13 cellular contexts compared by ENCODE assay signal in the genomic region with DNA sequence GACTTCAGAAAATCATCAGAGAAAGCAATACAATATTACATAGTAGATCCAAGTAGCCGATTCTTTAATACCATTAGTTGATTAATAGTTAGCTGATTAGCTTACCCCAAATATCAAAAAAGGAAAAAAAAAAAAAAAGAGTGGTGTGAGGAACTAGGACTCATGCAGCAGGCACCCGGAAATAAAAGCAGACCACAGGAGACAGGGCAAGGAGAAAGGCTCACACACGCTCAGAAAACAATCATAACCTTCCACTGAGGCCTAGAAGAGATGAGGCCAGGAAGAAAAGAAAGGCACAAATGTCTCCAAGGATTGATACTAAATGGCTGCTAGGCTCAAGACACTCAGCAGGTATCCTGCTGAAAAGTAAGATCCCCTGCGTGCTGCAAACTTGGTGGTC. TPM values are rescaled to one million over a fixed set of nuclear protein-coding genes. Genes with fewer than 3 reads are reported as not detected.
A peak's percentile ranks its signal among the peaks of the same experiment; 100 is the strongest.
DNase-seq lines count a peak whose midpoint lies in the region; ATAC-seq and TF ChIP-seq lines count a peak whose summit lies in the region.
"Had no signal": no experiment of that assay in that cellular context is flagged by ENCODE, and none has a peak within 500 bp of the region (broad histone marks: within the 10 kb centered on the region; RNA-seq: fewer than 3 reads in every experiment).

No MANE protein-coding gene starts in this region.

- H3K4me3 Mint-ChIP-seq in activated CD4-positive, alpha-beta T cell treated with anti-CD3 and anti-CD28 coated beads for 36 hours = peak overlapping the region; percentile 56
- H3K4me3 Mint-ChIP-seq in stimulated activated effector memory CD8-positive, alpha-beta T cell treated with anti-CD3 and anti-CD28 coated beads, Interleukin-12 subunit alpha, Interleukin-12 subunit beta, amount 100 ng/mL, for 72 hours = peak overlapping the region; percentile 47

- no peaks in the 10 kb centered on the region for H3K27me3 ChIP-seq in SK-N-SH (ENCODE audit: insufficient read depth)
- no peaks in the 10 kb centered on the region for H3K27me3 ChIP-seq in fibroblast of lung (ENCODE audit: control insufficient read depth, insufficient read depth, low read length)
- H3K27me3 ChIP-seq: cardiac muscle cell, vagina had no signal

- H3K9me3 Mint-ChIP-seq in activated CD4-positive, alpha-beta T cell treated with anti-CD3 and anti-CD28 coated beads for 36 hours (ENCODE audit: low read depth) = no peaks in the 10 kb centered on the region
- no peaks in the 10 kb centered on the region for H3K9me3 Mint-ChIP-seq in stimulated activated effector memory CD8-positive, alpha-beta T cell treated with anti-CD3 and anti-CD28 coated beads, Interleukin-12 subunit alpha, Interleukin-12 subunit beta, amount 100 ng/mL, for 72 hours

- peak; percentile 19 for DNase-seq in activated CD4-positive, alpha-beta T cell treated with anti-CD3 and anti-CD28 coated beads for 36 hours
- DNase-seq in activated CD4-positive, alpha-beta T cell treated with anti-CD3 and anti-CD28 coated beads, Interleukin-2, amount 50 U/mL, for 48 hours = no peak
- no peak for DNase-seq in SK-N-SH
- DNase-seq in fibroblast of lung (ENCODE audit: low read depth in 2 of 2) = peak in 1 of 2 donors; percentile 65
- no peak for DNase-seq in stimulated activated effector memory CD8-positive, alpha-beta T cell treated with anti-CD3 and anti-CD28 coated beads, Interleukin-12 subunit alpha, Interleukin-12 subunit beta, amount 100 ng/mL, for 72 hours (ENCODE audit: low spot score in 2 of 2)
- DNase-seq in pons (ENCODE audit: low spot score) = no peak
- DNase-seq in DMS53 (lab: John Stamatoyannopoulos, UW) = no peak
- DNase-seq: islet precursor cell; NCI-H187 treated with DMSO at 0.1 percent for 48 hours; stimulated activated CD4-positive, alpha-beta T cell treated with anti-CD3 and anti-CD28 coated beads, Interleukin-15, amount 100 ng/mL, for 24 hours had no signal

- H3F3A ChIP-seq in SK-N-SH (replicated peaks; ENCODE audit: insufficient read depth) = peaks cover 9% of the 10 kb centered on the region

- H3K4me1 ChIP-seq in SK-N-SH (ENCODE audit: control insufficient read depth in 1 of 2, insufficient read depth in 2 of 2, low read depth in 1 of 2, low read length in 1 of 2) = peaks cover 3 to 22% of the 10 kb centered on the region in 2 experiments; a peak in 3 of 4 replicates
- H3K4me1 ChIP-seq in fibroblast of lung (ENCODE audit: control insufficient read depth, extremely low read depth, insufficient read depth, low read length) = no peaks in the 10 kb centered on the region
- H3K4me1 ChIP-seq: vagina had no signal

- ATAC-seq in activated CD4-positive, alpha-beta T cell treated with anti-CD3 and anti-CD28 coated beads for 36 hours = peak; percentile 64
- ATAC-seq in stimulated activated effector memory CD8-positive, alpha-beta T cell treated with anti-CD3 and anti-CD28 coated beads, Interleukin-12 subunit alpha, Interleukin-12 subunit beta, amount 100 ng/mL, for 72 hours = peak; percentile 64
- ATAC-seq in GM21576 (IDR thresholded peaks at IDR 0.05; ENCODE audit: unreplicated experiment) = no peak

- peak overlapping the region in 1 of 2 experiments; percentile 15; a peak in 1 of 4 replicates for H3K27ac ChIP-seq in SK-N-SH (ENCODE audit: low read depth in 2 of 2, low read length in 1 of 2)
- H3K27ac ChIP-seq in fibroblast of lung (ENCODE audit: insufficient read depth, low read length) = no peak overlapping the region
- H3K27ac ChIP-seq: cardiac muscle cell, vagina had no signal

- intact Hi-C loops in activated CD4-positive, alpha-beta T cell treated with anti-CD3 and anti-CD28 coated beads for 36 hours (cut with DNase I, micrococcal nuclease) = loop anchor here in 1 of 2 experiments (2.0 to 5.0 kb wide), 3 partner anchors 55 to 333 kb away; no protein-coding TSS in a partner anchor

- CTCF ChIA-PET in activated CD4-positive, alpha-beta T cell treated with anti-CD3 and anti-CD28 coated beads for 36 hours (lab: Charles Lee) = interaction anchor here (1.2 to 1.5 kb wide), 4 partner anchors 7 to 12 kb away, joined by 3 to 5 read pairs (median 4); no protein-coding TSS in a partner anchor
- CTCF ChIA-PET in SK-N-SH (lab: Yijun Ruan, JAX) = interaction anchor here (0.6 kb wide), 1 partner anchor 8 kb away, joined by 3 read pairs; no protein-coding TSS in a partner anchor

- H4K20me1 ChIP-seq in SK-N-SH (ENCODE audit: insufficient read depth) = no peaks in the 10 kb centered on the region
- H4K20me1 ChIP-seq in fibroblast of lung (ENCODE audit: control insufficient read depth, extremely low read depth, insufficient read depth, low read length) = no peaks in the 10 kb centered on the region

- H3K27me3 Mint-ChIP-seq in activated CD4-positive, alpha-beta T cell treated with anti-CD3 and anti-CD28 coated beads for 36 hours = no peaks in the 10 kb centered on the region

- TF ChIP-seq EP300 in SK-N-SH (IDR thresholded peaks at IDR 0.05; ENCODE audit: borderline replicate concordance in 1 of 2, low read depth in 1 of 2, low read length in 1 of 2) = no peak

- no peak overlapping the region for H3K9ac ChIP-seq in SK-N-SH
- H3K9ac ChIP-seq in fibroblast of lung (ENCODE audit: insufficient read depth, low read length) = no peak overlapping the region

- H3K9me2 ChIP-seq in SK-N-SH = 0 out of 2 replicates have a peak, but pooled peaks cover 3% of the 10 kb centered on the region

- 93% methylated on average over 4 of the region's 4 CpGs for WGBS in SK-N-SH (ENCODE audit: low lambda C conversion rate)

- peak overlapping the region; percentile 75; the same call in 1 of the 2 replicates for H2AFZ ChIP-seq in SK-N-SH (ENCODE audit: low read depth)
- H2AFZ ChIP-seq in fibroblast of lung (ENCODE audit: low read length) = peak overlapping the region; percentile 46

- H3K36me3 Mint-ChIP-seq in activated CD4-positive, alpha-beta T cell treated with anti-CD3 and anti-CD28 coated beads for 36 hours (ENCODE audit: low read depth) = peaks cover 3% of the 10 kb centered on the region
- H3K36me3 Mint-ChIP-seq in stimulated activated effector memory CD8-positive, alpha-beta T cell treated with anti-CD3 and anti-CD28 coated beads, Interleukin-12 subunit alpha, Interleukin-12 subunit beta, amount 100 ng/mL, for 72 hours = no peaks in the 10 kb centered on the region

- peak overlapping the region in 1 of 2 experiments; percentile 1; a peak in 1 of 4 replicates for H3K4me3 ChIP-seq in SK-N-SH (ENCODE audit: low read depth in 2 of 2, low read length in 1 of 2)
- H3K4me3 ChIP-seq in fibroblast of lung (replicated peaks in 1 of 4; ENCODE audit: control extremely low read depth in 1 of 4, insufficient read depth in 1 of 4, low read depth in 3 of 4, low read length in 4 of 4) = peak overlapping the region in 2 of 4 experiments; percentile 5 to 15
- H3K4me3 ChIP-seq: cardiac muscle cell had no signal

- H3K36me3 ChIP-seq in SK-N-SH (replicated peaks in 1 of 2; ENCODE audit: control insufficient read depth in 1 of 2, insufficient read depth in 2 of 2, low read length in 1 of 2) (no peaks in the 10 kb centered on the region), fibroblast of lung (ENCODE audit: control insufficient read depth, insufficient read depth, low read length) (no peaks in the 10 kb centered on the region)
- H3K36me3 ChIP-seq: cardiac muscle cell, vagina had no signal

- no peaks in the 10 kb centered on the region for H3K79me2 ChIP-seq in SK-N-SH (ENCODE audit: insufficient read depth)
- H3K79me2 ChIP-seq in fibroblast of lung (ENCODE audit: control insufficient read depth, insufficient read depth, low read length) = no peaks in the 10 kb centered on the region

- peak overlapping the region; percentile 29; the same call in 1 of the 2 replicates for H3K4me2 ChIP-seq in SK-N-SH
- peak overlapping the region; percentile 21 for H3K4me2 ChIP-seq in fibroblast of lung (ENCODE audit: extremely low read depth, insufficient read depth, low read length)

- H3K9me3 ChIP-seq in SK-N-SH (no peaks in the 10 kb centered on the region), fibroblast of lung (ENCODE audit: control insufficient read depth, insufficient read depth, low read depth, low read length) (no peaks in the 10 kb centered on the region)
- H3K9me3 ChIP-seq: vagina had no signal

- no peak for TF ChIP-seq RAD21 in SK-N-SH (IDR thresholded peaks at IDR 0.05; ENCODE audit: low read length)

- POLR2A ChIA-PET in activated CD4-positive, alpha-beta T cell treated with anti-CD3 and anti-CD28 coated beads for 36 hours (lab: Charles Lee) = no interaction called here
- POLR2A ChIA-PET in SK-N-SH (lab: Yijun Ruan, JAX) = no interaction called here

- H3K27ac Mint-ChIP-seq in activated CD4-positive, alpha-beta T cell treated with anti-CD3 and anti-CD28 coated beads for 36 hours = peak overlapping the region; percentile 43
- H3K27ac Mint-ChIP-seq in stimulated activated effector memory CD8-positive, alpha-beta T cell treated with anti-CD3 and anti-CD28 coated beads, Interleukin-12 subunit alpha, Interleukin-12 subunit beta, amount 100 ng/mL, for 72 hours = peak overlapping the region; percentile 69

- TF ChIP-seq CTCF in SK-N-SH (IDR thresholded peaks at IDR 0.05) = no peak
- TF ChIP-seq CTCF in fibroblast of lung (conservative IDR thresholded peaks at IDR 0.05 in 1 of 2, IDR thresholded peaks at IDR 0.05 in 1 of 2; ENCODE audit: low read depth in 1 of 2, low read length in 2 of 2) = no peak

- peaks cover 20% of the 10 kb centered on the region for H3K4me1 Mint-ChIP-seq in activated CD4-positive, alpha-beta T cell treated with anti-CD3 and anti-CD28 coated beads for 36 hours
- peaks cover 9% of the 10 kb centered on the region for H3K4me1 Mint-ChIP-seq in stimulated activated effector memory CD8-positive, alpha-beta T cell treated with anti-CD3 and anti-CD28 coated beads, Interleukin-12 subunit alpha, Interleukin-12 subunit beta, amount 100 ng/mL, for 72 hours

RNA-seq across cellular contexts. Expression of a gene that starts 25.9 kb away (rescaled TPM):
- 10 to 100 TPM in 1 of 2 experiments, 1 to 10 TPM in 1; 6.6 to 11.6 TPM for total RNA-seq in activated CD4-positive, alpha-beta T cell treated with anti-CD3 and anti-CD28 coated beads for 36 hours
- 3.1 and 4.1 TPM in 2 replicates for polyA plus RNA-seq in SK-N-SH (2012; rRNA removed)
- polyA plus RNA-seq in SK-N-SH (2012; cell fraction: cytosol; rRNA removed) = 3.7 and 4.0 TPM in 2 replicates
- 3.6 and 8.0 TPM in 2 replicates for polyA plus RNA-seq in SK-N-SH (2012; cell fraction: nucleus; rRNA removed)
- 4.4 and 5.8 TPM in 2 replicates for total RNA-seq in fibroblast of lung
- polyA plus RNA-seq in fibroblast of lung = 6.0 and 7.0 TPM in 2 replicates
- 4.3 and 4.5 TPM in 2 replicates for polyA plus RNA-seq in fibroblast of lung (2012)
- polyA minus RNA-seq in fibroblast of lung (ENCODE audit: low replicate concordance) = 0.79 and 2.6 TPM in 2 replicates

RNA-seq across cellular contexts. Expression of a gene that starts 45.9 kb away (rescaled TPM):
- total RNA-seq in activated CD4-positive, alpha-beta T cell treated with anti-CD3 and anti-CD28 coated beads for 36 hours = under 1 TPM; 0.25 to 0.43 TPM
- polyA plus RNA-seq in SK-N-SH (2012; rRNA removed) (2.4 and 2.7 TPM in 2 replicates), fibroblast of lung (1.1 and 1.5 TPM in 2 replicates)
- polyA plus RNA-seq in SK-N-SH (2012; cell fraction: cytosol; rRNA removed) = 3.5 and 4.0 TPM in 2 replicates
- 1.1 and 2.5 TPM in 2 replicates for polyA plus RNA-seq in SK-N-SH (2012; cell fraction: nucleus; rRNA removed)
- total RNA-seq in fibroblast of lung = 0.51 and 1.3 TPM in 2 replicates
- 0.41 and 0.45 TPM in 2 replicates for polyA plus RNA-seq in fibroblast of lung (2012)
- 0.30 TPM in 1 of 2 replicates, not detected in the other for polyA minus RNA-seq in fibroblast of lung (ENCODE audit: low replicate concordance)

RNA-seq across cellular contexts. Expression of a gene that starts 52.5 kb away (rescaled TPM):
- total RNA-seq in activated CD4-positive, alpha-beta T cell treated with anti-CD3 and anti-CD28 coated beads for 36 hours = 100 to 1,000 TPM; 334 to 396 TPM
- polyA plus RNA-seq in SK-N-SH (2012; rRNA removed) (4,747 and 5,016 TPM in 2 replicates), fibroblast of lung (4,882 and 6,609 TPM in 2 replicates)
- polyA plus RNA-seq in SK-N-SH (2012; cell fraction: cytosol; rRNA removed) = 4,035 and 4,614 TPM in 2 replicates
- polyA plus RNA-seq in SK-N-SH (2012; cell fraction: nucleus; rRNA removed) = 5,845 and 10,924 TPM in 2 replicates
- 4,550 and 7,192 TPM in 2 replicates for total RNA-seq in fibroblast of lung
- 5,279 and 8,158 TPM in 2 replicates for polyA plus RNA-seq in fibroblast of lung (2012)
- 3,855 and 6,261 TPM in 2 replicates for polyA minus RNA-seq in fibroblast of lung (ENCODE audit: low replicate concordance)

Comparison
In these comparisons a context has a peak if more than half of its experiments do, and no peak if none do; other contexts are left out.
1. RNA of a gene that starts 52.5 kb away (total RNA-seq): 4,550 to 7,192 TPM in fibroblast of lung; 334 to 396 TPM in activated CD4-positive, alpha-beta T cell treated with anti-CD3 and anti-CD28 coated beads for 36 hours; every median in the first group is over 10 times any median in the second.